8 cellular contexts compared by ENCODE assay signal in genomic region chr6:90098025-90098474, GRCh38.
DNase-seq lines count a peak whose midpoint lies in the region; ATAC-seq and TF ChIP-seq lines count a peak whose summit lies in the region.

No MANE protein-coding gene starts in this region.

- TF ChIP-seq EP300 in esophagus muscularis mucosa (IDR thresholded peaks at IDR 0.05): no peak

- POLR2A ChIA-PET in OCI-LY7 (lab: Charles Lee): interaction anchor here (0.9 kb wide), 1 partner anchor 22 kb away, joined by 3 read pairs; no protein-coding TSS in a partner anchor

- peaks cover 95% of the 10 kb centered on the region for H3K36me3 ChIP-seq in DOHH2 (ENCODE audit: control insufficient read depth, low read length)
- peaks cover 27% of the 10 kb centered on the region for H3K36me3 ChIP-seq in OCI-LY7 (ENCODE audit: insufficient read depth, low read length)
- H3K36me3 ChIP-seq in esophagus muscularis mucosa: no peaks in the 10 kb centered on the region

- no peak for ATAC-seq in GM18511 (IDR thresholded peaks at IDR 0.05; ENCODE audit: unreplicated experiment)

- peaks cover 96% of the 10 kb centered on the region for H3K79me2 ChIP-seq in DOHH2 (ENCODE audit: control insufficient read depth, low read length)
- H3K79me2 ChIP-seq in OCI-LY7 (ENCODE audit: insufficient read depth, low read depth, low read length): peaks cover 38% of the 10 kb centered on the region; the same call in 1 of the 2 replicates

- H4K20me1 ChIP-seq in DOHH2 (ENCODE audit: control insufficient read depth, insufficient read depth, low read depth, low read length): peaks cover 68% of the 10 kb centered on the region
- no peaks in the 10 kb centered on the region for H4K20me1 ChIP-seq in OCI-LY7 (ENCODE audit: insufficient read depth, low read length)

- H3K27ac ChIP-seq in DOHH2 (ENCODE audit: low read depth, low read length): 0 out of 2 replicates have a peak overlapping the region, but pooled peaks have one; percentile 8
- H3K27ac ChIP-seq in OCI-LY7 (ENCODE audit: low read depth, low read length, poor library complexity, severe bottlenecking): no peak overlapping the region
- peak overlapping the region; percentile 81 to 85 (median 82) for H3K27ac ChIP-seq in esophagus muscularis mucosa (replicated peaks in 1 of 4)

- H3K4me3 ChIP-seq in DOHH2 (ENCODE audit: low read length) (no peak overlapping the region), OCI-LY7 (ENCODE audit: low read depth, low read length, poor library complexity, severe bottlenecking) (no peak overlapping the region), esophagus muscularis mucosa (no peak overlapping the region)

- TF ChIP-seq POLR2A in esophagus muscularis mucosa (IDR thresholded peaks at IDR 0.05; ENCODE audit: low read depth): no peak

- peaks cover 47% of the 10 kb centered on the region for H3F3A ChIP-seq in DOHH2 (ENCODE audit: control insufficient read depth, insufficient read depth)

- H3K4me1 ChIP-seq in DOHH2 (ENCODE audit: control insufficient read depth, low read length) (peaks cover 95% of the 10 kb centered on the region), OCI-LY7 (ENCODE audit: insufficient read depth, low read length, poor library complexity, severe bottlenecking) (peaks cover 18% of the 10 kb centered on the region), esophagus muscularis mucosa (peaks cover 22 to 33% (median 32%) of the 10 kb centered on the region in 4 donors)

- H3K9me2 ChIP-seq in DOHH2 (replicated peaks; ENCODE audit: control insufficient read depth, low read length) (no peaks in the 10 kb centered on the region), OCI-LY7 (ENCODE audit: insufficient read depth, low read length) (no peaks in the 10 kb centered on the region)

- CTCF ChIA-PET in OCI-LY7 (lab: Charles Lee; ENCODE audit: unreplicated experiment): no interaction called here

- H3K27me3 ChIP-seq in DOHH2 (ENCODE audit: control insufficient read depth, low read length) (no peaks in the 10 kb centered on the region), esophagus muscularis mucosa (no peaks in the 10 kb centered on the region)

- intact Hi-C loops in OCI-LY7 (cut with micrococcal nuclease; ENCODE audit: unreplicated experiment) (no loop called here), esophagus muscularis mucosa (cut with DNase I) (loop anchor here (5.0 to 10.0 kb wide), 3 partner anchors 119 to 277 kb away; partner anchors contain the start of gene BACH2)

- H3K9me3 ChIP-seq in DOHH2 (ENCODE audit: control insufficient read depth, insufficient read depth, low read length) (no peaks in the 10 kb centered on the region), OCI-LY7 (ENCODE audit: low read length) (no peaks in the 10 kb centered on the region), esophagus muscularis mucosa (no peaks in the 10 kb centered on the region)

- 13% methylated on average over 3 of the region's 3 CpGs for WGBS in esophagus muscularis mucosa

- TF ChIP-seq CTCF in DOHH2 (IDR thresholded peaks at IDR 0.05; ENCODE audit: low read depth, low read length, poor library complexity, severe bottlenecking): no peak
- TF ChIP-seq CTCF in OCI-LY7 (conservative IDR thresholded peaks at IDR 0.05; ENCODE audit: low read length): peak; percentile 38
- peak; percentile 33 to 54 (median 44) for TF ChIP-seq CTCF in esophagus muscularis mucosa (IDR thresholded peaks at IDR 0.05)

- no peak overlapping the region for H2AFZ ChIP-seq in OCI-LY7 (ENCODE audit: low read length)

- DNase-seq in OCI-LY7 (ENCODE audit: low spot score) (no peak), esophagus muscularis mucosa (ENCODE audit: extremely low spot score) (peak; percentile 97), non-pigmented ciliary epithelial cell (ENCODE audit: low read depth) (peak; percentile 55), retina (no peak), hepatic stellate cell (ENCODE audit: low spot score) (no peak), GM19238 (ENCODE audit: insufficient read length, low spot score) (no peak)

- no peak overlapping the region for H3K4me2 ChIP-seq in DOHH2 (ENCODE audit: low read length)
- no peak overlapping the region for H3K4me2 ChIP-seq in OCI-LY7 (ENCODE audit: low read length)

- no TSS peak for BruUV-seq in OCI-LY7 (replicated peaks; lab: Mats Ljungman, UMichigan)

Comparison
In these comparisons a context has a peak if more than half of its experiments do, and no peak if none do; other contexts are left out.
1. DNase-seq: peak in esophagus muscularis mucosa (single experiment) and non-pigmented ciliary epithelial cell (single experiment); none in OCI-LY7 (single experiment), retina (single experiment), hepatic stellate cell (single experiment) and GM19238 (single experiment).